ENCODE assay signal across 18 cellular contexts in genomic region chr11:73481626-73482025, GRCh38.
DNase-seq lines count a peak whose midpoint lies in the region; ATAC-seq lines count a peak whose summit lies in the region.
"Had no signal": no experiment of that assay in that cellular context is flagged by ENCODE, and none has a peak within 500 bp of the region (broad histone marks: within the 10 kb centered on the region; RNA-seq: fewer than 3 reads in every experiment).

No MANE protein-coding gene starts in this region.

- peak; percentile 51 for DNase-seq in NCI-H82 (lab: John Stamatoyannopoulos, UW)
- no peak for DNase-seq in NCI-H82 treated with DMSO at 0.1 percent for 48 hours (lab: John Stamatoyannopoulos, UW; ENCODE audit: unreplicated experiment)
- DNase-seq in NCI-H526 (lab: John Stamatoyannopoulos, UW), result peak; percentile 24 to 35
- DNase-seq in SJCRH30, result peak; percentile 3 to 41
- DNase-seq in activated effector memory CD4-positive, alpha-beta T cell treated with Interleukin-2 at 50 U/mL for 16 hours, result no peak
- DNase-seq: Caco-2; CD4-positive, CD25-positive, alpha-beta regulatory T cell; CD8-positive, alpha-beta T cell; DMS153; DND-41; GM23248; H9 had no signal

- H3K36me3 ChIP-seq in SJCRH30, result no peaks in the 10 kb centered on the region

- ATAC-seq in GM21526 (IDR thresholded peaks at IDR 0.05; ENCODE audit: low FRiP score, unreplicated experiment), result no peak
- no peak for ATAC-seq in HG02623 (IDR thresholded peaks at IDR 0.05; ENCODE audit: unreplicated experiment)
- ATAC-seq: CD8-positive, alpha-beta T cell; HCT116 had no signal

- H3K27me3 ChIP-seq in SJCRH30, result no peaks in the 10 kb centered on the region
- H3K27me3 ChIP-seq: BLaER1 had no signal

- H3K4me3 ChIP-seq in SJCRH30, result no peak overlapping the region
- H3K4me3 ChIP-seq: BLaER1, GM23248 had no signal

- H3K9me3 ChIP-seq in SJCRH30 (replicated peaks), result 0 out of 2 replicates have a peak, but pooled peaks cover 3% of the 10 kb centered on the region
- H3K9me3 ChIP-seq: Caco-2 had no signal

- H3K27ac ChIP-seq in SJCRH30, result no peak overlapping the region
- H3K27ac ChIP-seq: 22Rv1, BLaER1, C4-2B had no signal

- no peaks in the 10 kb centered on the region for H3K4me1 ChIP-seq in SJCRH30
- H3K4me1 ChIP-seq: BLaER1 had no signal

Comparison
In these comparisons a context has a peak if more than half of its experiments do, and no peak if none do; other contexts are left out.
1. DNase-seq: peak in NCI-H82 (single experiment), NCI-H526 (2 of 2) and SJCRH30 (2 of 2); none in NCI-H82 treated with DMSO at 0.1 percent for 48 hours (single experiment) and activated effector memory CD4-positive, alpha-beta T cell treated with Interleukin-2 at 50 U/mL for 16 hours (single experiment).